Comparison of ENCODE assay signal across 1 cellular context in genomic region chr5:82277987-82278710, GRCh38.
TF ChIP-seq lines count a peak whose summit lies in the region.

TSS of gene RPS23 (minus strand) at chr5:82278354. CDS start at chr5:82278323, 31 bp downstream.

TF ChIP-seq in GM23338, 12 proteins besides CTCF, POLR2A, EP300 and RAD21 (continued from another document):
- TF ChIP-seq REST (IDR thresholded peaks at IDR 0.05; ENCODE audit: unreplicated experiment) (peak; percentile 9), EZH2phosphoT487 (IDR thresholded peaks at IDR 0.05; ENCODE audit: unreplicated experiment) (no peak), ZNF462 (CRISPR knock-in tag; IDR thresholded peaks at IDR 0.05) (no peak)
